In genomic region chr7:50956522-50957155, GRCh38 we compare ENCODE assay signal across 20 cellular contexts.
DNase-seq lines count a peak whose midpoint lies in the region; TF ChIP-seq lines count a peak whose summit lies in the region.
"Had no signal": no experiment of that assay in that cellular context is flagged by ENCODE, and none has a peak within 500 bp of the region (broad histone marks: within the 10 kb centered on the region; RNA-seq: fewer than 3 reads in every experiment).

No MANE protein-coding gene starts in this region.

- H4K5ac ChIP-seq in mesendoderm (ENCODE audit: low read length), result no peak overlapping the region

- H3K27ac ChIP-seq in BLaER1 treated with 17β-estradiol and CSF1 and Interleukin-3, amounts not matched to agents 10 nM and 100 nM, result no peak overlapping the region
- H3K27ac ChIP-seq in HUES48 (ENCODE audit: low read depth, low read length) (peak overlapping the region; percentile 43), endodermal cell (ENCODE audit: low read depth, low read length) (no peak overlapping the region), mesendoderm (ENCODE audit: low read depth, low read length) (no peak overlapping the region)
- H3K27ac ChIP-seq: C4-2B, RWPE1 had no signal

- DNase-seq in endodermal cell, result no peak
- DNase-seq in mesendoderm, result no peak
- no peak for DNase-seq in head of caudate nucleus
- no peak for DNase-seq in OCI-M2 (lab: John Stamatoyannopoulos, UW; ENCODE audit: unreplicated experiment)
- no peak for DNase-seq in cerebellar cortex (ENCODE audit: low spot score)
- DNase-seq: DMS79 treated with DMSO at 0.1 percent for 48 hours, KG1, MV-4-11, NCI-H187, NCI-H2171 treated with DMSO at 0.1 percent for 48 hours, NCI-H446, NCI-H82, OCI-M1, SIG-M5, T-helper 1 cell had no signal

- H3K4me3 ChIP-seq in BLaER1 treated with 17β-estradiol and CSF1 and Interleukin-3, amounts not matched to agents 10 nM and 100 nM, result no peak overlapping the region
- H3K4me3 ChIP-seq in HUES48 (ENCODE audit: low read depth, low read length) (no peak overlapping the region), endodermal cell (ENCODE audit: low read length) (peak overlapping the region; percentile 67), mesendoderm (ENCODE audit: low read length) (no peak overlapping the region)
- H3K4me3 ChIP-seq: HAP-1 had no signal

- H3K18ac ChIP-seq in mesendoderm (ENCODE audit: low read length), result no peak overlapping the region

- H3K4me1 Mint-ChIP-seq in endodermal cell, result peaks cover 39% of the 10 kb centered on the region

- H3K9me3 Mint-ChIP-seq in endodermal cell, result peaks cover 29% of the 10 kb centered on the region

- no peaks in the 10 kb centered on the region for H3K79me2 ChIP-seq in mesendoderm (ENCODE audit: control insufficient read depth, insufficient read depth, low read length)

- no peak overlapping the region for H4K8ac ChIP-seq in mesendoderm (ENCODE audit: low read depth, low read length)

- H2BK120ac ChIP-seq in mesendoderm (ENCODE audit: low read depth, low read length), result no peak overlapping the region

- H2BK5ac ChIP-seq in mesendoderm (ENCODE audit: low read length), result peak overlapping the region; percentile 69

- peaks cover 3% of the 10 kb centered on the region for H3K36me3 Mint-ChIP-seq in endodermal cell (ENCODE audit: low read depth)

- peak overlapping the region; percentile 88 for H2AK5ac ChIP-seq in mesendoderm (ENCODE audit: low read length)

- peaks cover 19 to 47% (median 40%) of the 10 kb centered on the region in 10 experiments for H3K4me1 ChIP-seq in BLaER1 treated with 17β-estradiol and CSF1 and Interleukin-3, amounts not matched to agents 10 nM and 100 nM
- H3K4me1 ChIP-seq in HUES48 (ENCODE audit: control insufficient read depth, insufficient read depth, low read length), result no peaks in the 10 kb centered on the region
- H3K4me1 ChIP-seq in endodermal cell (ENCODE audit: control insufficient read depth, insufficient read depth, low read length), result no peaks in the 10 kb centered on the region
- H3K4me1 ChIP-seq in mesendoderm (ENCODE audit: control insufficient read depth, low read depth, low read length), result peaks cover 2% of the 10 kb centered on the region
- H3K4me1 ChIP-seq: HAP-1 had no signal

- peaks cover 93% of the 10 kb centered on the region for H3K27me3 Mint-ChIP-seq in endodermal cell (ENCODE audit: insufficient read depth)

- intact Hi-C loops in head of caudate nucleus (cut with DNase I), result no loop called here

- H3K4ac ChIP-seq in mesendoderm (ENCODE audit: low read depth, low read length), result no peak overlapping the region

- no peak overlapping the region for H3K9ac ChIP-seq in BLaER1 treated with 17β-estradiol and CSF1 and Interleukin-3, amounts not matched to agents 10 nM and 100 nM
- H3K9ac ChIP-seq in HUES48 (ENCODE audit: low read depth, low read length), result no peak overlapping the region
- H3K9ac ChIP-seq in endodermal cell (ENCODE audit: extremely low read depth, low read length, poor library complexity, severe bottlenecking), result no peak overlapping the region
- no peak overlapping the region for H3K9ac ChIP-seq in mesendoderm (ENCODE audit: low read length)

- H3K4me2 ChIP-seq in BLaER1 treated with 17β-estradiol and CSF1 and Interleukin-3, amounts not matched to agents 10 nM and 100 nM, result peak overlapping the region in 6 of 11 experiments; percentile 20 to 51 (median 40); a peak in 12 of 22 replicates
- H3K4me2 ChIP-seq in mesendoderm (ENCODE audit: low read length), result no peak overlapping the region

- peak overlapping the region; percentile 45 for H3K56ac ChIP-seq in mesendoderm (ENCODE audit: low read length)

- H3K36me3 ChIP-seq in BLaER1 treated with 17β-estradiol and CSF1 and Interleukin-3, amounts not matched to agents 10 nM and 100 nM, result no peaks in the 10 kb centered on the region
- H3K36me3 ChIP-seq in HUES48 (ENCODE audit: control insufficient read depth, insufficient read depth, low read length) (no peaks in the 10 kb centered on the region), endodermal cell (ENCODE audit: control insufficient read depth, insufficient read depth, low read length) (no peaks in the 10 kb centered on the region), mesendoderm (ENCODE audit: control insufficient read depth, insufficient read depth, low read length) (no peaks in the 10 kb centered on the region)
- H3K36me3 ChIP-seq: HAP-1 had no signal

- no peaks in the 10 kb centered on the region for H3K79me1 ChIP-seq in mesendoderm (ENCODE audit: low read length)

- no peak overlapping the region for H3K23ac ChIP-seq in mesendoderm (ENCODE audit: low read length)

- H3K27me3 ChIP-seq in BLaER1 treated with 17β-estradiol and CSF1 and Interleukin-3, amounts not matched to agents 10 nM and 100 nM, result no peaks in the 10 kb centered on the region
- H3K27me3 ChIP-seq in HUES48 (ENCODE audit: control insufficient read depth, insufficient read depth, low read length) (peaks cover 68% of the 10 kb centered on the region), endodermal cell (ENCODE audit: control insufficient read depth, insufficient read depth, low read length, poor library complexity, severe bottlenecking) (no peaks in the 10 kb centered on the region), mesendoderm (ENCODE audit: insufficient read depth, low read length, poor library complexity) (no peaks in the 10 kb centered on the region)

- no peaks in the 10 kb centered on the region for H3K9me3 ChIP-seq in BLaER1 treated with 17β-estradiol and CSF1 and Interleukin-3, amounts not matched to agents 10 nM and 100 nM (replicated peaks in 1 of 11)
- H3K9me3 ChIP-seq in HUES48 (ENCODE audit: control insufficient read depth, insufficient read depth, low read length) (no peaks in the 10 kb centered on the region), endodermal cell (ENCODE audit: control insufficient read depth, low read length) (peaks cover 12% of the 10 kb centered on the region)
- H3K9me3 ChIP-seq: HAP-1 had no signal

- no peak overlapping the region for H3K4me3 Mint-ChIP-seq in endodermal cell

- peak overlapping the region; percentile 1 for H3K27ac Mint-ChIP-seq in endodermal cell

- H4K20me1 ChIP-seq in BLaER1 treated with 17β-estradiol and CSF1 and Interleukin-3, amounts not matched to agents 10 nM and 100 nM, result no peaks in the 10 kb centered on the region

- WGBS in endodermal cell (ENCODE audit: insufficient coverage in 1 of 2, insufficient read length in 1 of 2), 2 experiments, result 95 to 100% methylated on average over 5 to 8 of the region's 8 CpGs
- WGBS in mesendoderm (ENCODE audit: extremely low coverage, insufficient coverage, low lambda C conversion rate), result no CpG with 5 or more reads among the region's 8 CpGs

- TF ChIP-seq CTCF in endodermal cell (conservative IDR thresholded peaks at IDR 0.05), result no peak

- no peak overlapping the region for H2BK15ac ChIP-seq in mesendoderm (replicated peaks; ENCODE audit: low read depth)
